1 cellular context compared by ENCODE assay signal in genomic region chr6:3350252-3350826, GRCh38.
TF ChIP-seq lines count a peak whose summit lies in the region.

No MANE protein-coding gene starts in this region.

TF ChIP-seq in GM23338, 12 proteins besides CTCF, POLR2A, EP300 and RAD21 (continued from another document):
- TF ChIP-seq, protein P1, sequence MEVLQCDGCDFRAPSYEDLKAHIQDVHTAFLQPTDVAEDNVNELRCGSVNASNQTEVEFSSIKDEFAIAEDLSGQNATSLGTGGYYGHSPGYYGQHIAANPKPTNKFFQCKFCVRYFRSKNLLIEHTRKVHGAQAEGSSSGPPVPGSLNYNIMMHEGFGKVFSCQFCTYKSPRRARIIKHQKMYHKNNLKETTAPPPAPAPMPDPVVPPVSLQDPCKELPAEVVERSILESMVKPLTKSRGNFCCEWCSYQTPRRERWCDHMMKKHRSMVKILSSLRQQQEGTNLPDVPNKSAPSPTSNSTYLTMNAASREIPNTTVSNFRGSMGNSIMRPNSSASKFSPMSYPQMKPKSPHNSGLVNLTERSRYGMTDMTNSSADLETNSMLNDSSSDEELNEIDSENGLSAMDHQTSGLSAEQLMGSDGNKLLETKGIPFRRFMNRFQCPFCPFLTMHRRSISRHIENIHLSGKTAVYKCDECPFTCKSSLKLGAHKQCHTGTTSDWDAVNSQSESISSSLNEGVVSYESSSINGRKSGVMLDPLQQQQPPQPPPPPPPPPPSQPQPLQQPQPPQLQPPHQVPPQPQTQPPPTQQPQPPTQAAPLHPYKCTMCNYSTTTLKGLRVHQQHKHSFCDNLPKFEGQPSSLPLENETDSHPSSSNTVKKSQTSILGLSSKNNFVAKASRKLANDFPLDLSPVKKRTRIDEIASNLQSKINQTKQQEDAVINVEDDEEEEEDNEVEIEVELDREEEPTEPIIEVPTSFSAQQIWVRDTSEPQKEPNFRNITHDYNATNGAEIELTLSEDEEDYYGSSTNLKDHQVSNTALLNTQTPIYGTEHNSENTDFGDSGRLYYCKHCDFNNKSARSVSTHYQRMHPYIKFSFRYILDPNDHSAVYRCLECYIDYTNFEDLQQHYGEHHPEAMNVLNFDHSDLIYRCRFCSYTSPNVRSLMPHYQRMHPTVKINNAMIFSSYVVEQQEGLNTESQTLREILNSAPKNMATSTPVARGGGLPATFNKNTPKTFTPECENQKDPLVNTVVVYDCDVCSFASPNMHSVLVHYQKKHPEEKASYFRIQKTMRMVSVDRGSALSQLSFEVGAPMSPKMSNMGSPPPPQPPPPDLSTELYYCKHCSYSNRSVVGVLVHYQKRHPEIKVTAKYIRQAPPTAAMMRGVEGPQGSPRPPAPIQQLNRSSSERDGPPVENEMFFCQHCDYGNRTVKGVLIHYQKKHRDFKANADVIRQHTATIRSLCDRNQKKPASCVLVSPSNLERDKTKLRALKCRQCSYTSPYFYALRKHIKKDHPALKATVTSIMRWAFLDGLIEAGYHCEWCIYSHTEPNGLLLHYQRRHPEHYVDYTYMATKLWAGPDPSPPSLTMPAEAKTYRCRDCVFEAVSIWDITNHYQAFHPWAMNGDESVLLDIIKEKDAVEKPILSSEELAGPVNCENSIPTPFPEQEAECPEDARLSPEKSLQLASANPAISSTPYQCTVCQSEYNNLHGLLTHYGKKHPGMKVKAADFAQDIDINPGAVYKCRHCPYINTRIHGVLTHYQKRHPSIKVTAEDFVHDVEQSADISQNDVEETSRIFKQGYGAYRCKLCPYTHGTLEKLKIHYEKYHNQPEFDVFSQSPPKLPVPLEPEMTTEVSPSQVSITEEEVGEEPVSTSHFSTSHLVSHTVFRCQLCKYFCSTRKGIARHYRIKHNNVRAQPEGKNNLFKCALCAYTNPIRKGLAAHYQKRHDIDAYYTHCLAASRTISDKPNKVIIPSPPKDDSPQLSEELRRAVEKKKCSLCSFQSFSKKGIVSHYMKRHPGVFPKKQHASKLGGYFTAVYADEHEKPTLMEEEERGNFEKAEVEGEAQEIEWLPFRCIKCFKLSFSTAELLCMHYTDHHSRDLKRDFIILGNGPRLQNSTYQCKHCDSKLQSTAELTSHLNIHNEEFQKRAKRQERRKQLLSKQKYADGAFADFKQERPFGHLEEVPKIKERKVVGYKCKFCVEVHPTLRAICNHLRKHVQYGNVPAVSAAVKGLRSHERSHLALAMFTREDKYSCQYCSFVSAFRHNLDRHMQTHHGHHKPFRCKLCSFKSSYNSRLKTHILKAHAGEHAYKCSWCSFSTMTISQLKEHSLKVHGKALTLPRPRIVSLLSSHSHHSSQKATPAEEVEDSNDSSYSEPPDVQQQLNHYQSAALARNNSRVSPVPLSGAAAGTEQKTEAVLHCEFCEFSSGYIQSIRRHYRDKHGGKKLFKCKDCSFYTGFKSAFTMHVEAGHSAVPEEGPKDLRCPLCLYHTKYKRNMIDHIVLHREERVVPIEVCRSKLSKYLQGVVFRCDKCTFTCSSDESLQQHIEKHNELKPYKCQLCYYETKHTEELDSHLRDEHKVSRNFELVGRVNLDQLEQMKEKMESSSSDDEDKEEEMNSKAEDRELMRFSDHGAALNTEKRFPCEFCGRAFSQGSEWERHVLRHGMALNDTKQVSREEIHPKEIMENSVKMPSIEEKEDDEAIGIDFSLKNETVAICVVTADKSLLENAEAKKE (CRISPR knock-in tag; IDR thresholded peaks at IDR 0.05) = no peak
